ENCODE assay signal across 8 cellular contexts in genomic region chr19:18112989-18113478, GRCh38. TPM values are rescaled to one million over a fixed set of nuclear protein-coding genes. Genes with fewer than 3 reads are reported as not detected.
DNase-seq lines count a peak whose midpoint lies in the region; ATAC-seq and TF ChIP-seq lines count a peak whose summit lies in the region.

No MANE protein-coding gene starts in this region.

- TF ChIP-seq CTCF in GM06990 (IDR thresholded peaks at IDR 0.05; ENCODE audit: insufficient read depth, low read length, poor library complexity, severe bottlenecking), result peak; percentile 92
- TF ChIP-seq CTCF in cardiac muscle cell (IDR thresholded peaks at IDR 0.05; ENCODE audit: low read depth, low read length), result peak; percentile 96

- peaks cover 4% of the 10 kb centered on the region for H3K36me3 Mint-ChIP-seq in activated naive CD8-positive, alpha-beta T cell treated with anti-CD3 and anti-CD28 coated beads, Interleukin-2, amount 50 U/mL, for 24 hours (ENCODE audit: low read depth)

- H3K4me1 ChIP-seq in cardiac muscle cell (ENCODE audit: low read depth), result no peaks in the 10 kb centered on the region

- H3K27me3 ChIP-seq in GM06990 (replicated peaks; ENCODE audit: control insufficient read depth, insufficient read depth, low read length) (no peaks in the 10 kb centered on the region), cardiac muscle cell (no peaks in the 10 kb centered on the region)

- no peak overlapping the region for H3K27ac Mint-ChIP-seq in activated naive CD8-positive, alpha-beta T cell treated with anti-CD3 and anti-CD28 coated beads, Interleukin-2, amount 50 U/mL, for 24 hours

- H3K27ac ChIP-seq in cardiac muscle cell, result no peak overlapping the region

- H3K9me3 ChIP-seq in cardiac muscle cell (ENCODE audit: low read depth), result no peaks in the 10 kb centered on the region

- peaks cover 8% of the 10 kb centered on the region for H3K36me3 ChIP-seq in GM06990 (ENCODE audit: control insufficient read depth, insufficient read depth, low read length)
- no peaks in the 10 kb centered on the region for H3K36me3 ChIP-seq in cardiac muscle cell

- no peaks in the 10 kb centered on the region for H3K27me3 Mint-ChIP-seq in activated naive CD8-positive, alpha-beta T cell treated with anti-CD3 and anti-CD28 coated beads, Interleukin-2, amount 50 U/mL, for 24 hours

- ATAC-seq in activated naive CD8-positive, alpha-beta T cell treated with anti-CD3 and anti-CD28 coated beads, Interleukin-2, amount 50 U/mL, for 24 hours, result peak; percentile 55
- ATAC-seq in GM18502 (IDR thresholded peaks at IDR 0.05; ENCODE audit: poor library complexity, unreplicated experiment), result no peak
- no peak for ATAC-seq in GM21423 (IDR thresholded peaks at IDR 0.05; ENCODE audit: unreplicated experiment)

- no peak overlapping the region for H3K4me3 Mint-ChIP-seq in activated naive CD8-positive, alpha-beta T cell treated with anti-CD3 and anti-CD28 coated beads, Interleukin-2, amount 50 U/mL, for 24 hours

- peaks cover 28% of the 10 kb centered on the region for H3K4me1 Mint-ChIP-seq in activated naive CD8-positive, alpha-beta T cell treated with anti-CD3 and anti-CD28 coated beads, Interleukin-2, amount 50 U/mL, for 24 hours

- DNase-seq in GM06990 (ENCODE audit: extremely low read depth, insufficient read length) (peak; percentile 72), NCI-H1105 treated with DMSO at 0.1 percent for 48 hours (lab: John Stamatoyannopoulos, UW) (peak; percentile 61), T-helper 1 cell (peak in 4 of 5 donors; percentile 60 to 72 (median 65)), cardiac muscle cell (ENCODE audit: low read depth in 1 of 2, low spot score in 1 of 2) (peak; percentile 88 to 89), pulmonary artery endothelial cell (ENCODE audit: low read depth, low spot score) (peak; percentile 51)
- peak; percentile 85 for DNase-seq in activated naive CD8-positive, alpha-beta T cell treated with anti-CD3 and anti-CD28 coated beads, Interleukin-2, amount 50 U/mL, for 24 hours

- no peaks in the 10 kb centered on the region for H3K9me3 Mint-ChIP-seq in activated naive CD8-positive, alpha-beta T cell treated with anti-CD3 and anti-CD28 coated beads, Interleukin-2, amount 50 U/mL, for 24 hours

- H3K4me3 ChIP-seq in GM06990 (replicated peaks; ENCODE audit: low read depth, low read length), result no peak overlapping the region
- H3K4me3 ChIP-seq in cardiac muscle cell, result no peak overlapping the region

RNA-seq across cellular contexts. Expression of gene MAST3, which starts 15.5 kb away (rescaled TPM):
- total RNA-seq in cardiac muscle cell (6.6 and 8.1 TPM in 2 replicates), pulmonary artery endothelial cell (0.67 and 0.92 TPM in 2 replicates)
- 5.5 and 8.4 TPM in 2 replicates for polyA plus RNA-seq in cardiac muscle cell

RNA-seq across cellular contexts. Expression of gene IL12RB1, which starts 26.3 kb away (rescaled TPM):
- total RNA-seq in cardiac muscle cell, result not detected in 2 replicates
- not detected in 2 replicates for polyA plus RNA-seq in cardiac muscle cell
- total RNA-seq in pulmonary artery endothelial cell, result 0.18 TPM in 1 of 2 replicates, not detected in the other

RNA-seq across cellular contexts. Expression of gene PIK3R2, which starts 39.9 kb away (rescaled TPM):
- total RNA-seq in cardiac muscle cell, result 64.7 and 72.0 TPM in 2 replicates
- polyA plus RNA-seq in cardiac muscle cell, result 48.5 and 53.8 TPM in 2 replicates
- 2.4 and 2.8 TPM in 2 replicates for total RNA-seq in pulmonary artery endothelial cell

Comparison
In these comparisons a context has a peak if more than half of its experiments do, and no peak if none do; other contexts are left out.
1. RNA of gene PIK3R2, which starts 39.9 kb away (total RNA-seq): 64.7 to 72.0 TPM in cardiac muscle cell; 2.4 to 2.8 TPM in pulmonary artery endothelial cell; every median in the first group is over 10 times any median in the second.
2. Peak in every context shown above with its lines, with median percentiles within 50 percentile points of each other: DNase-seq.